In genomic region chr2:98895901-98896300, GRCh38 we compare ENCODE assay signal across 15 cellular contexts. TPM values are rescaled to one million over a fixed set of nuclear protein-coding genes. Genes with fewer than 3 reads are reported as not detected.
"Had no signal": no experiment of that assay in that cellular context is flagged by ENCODE, and none has a peak within 500 bp of the region (broad histone marks: within the 10 kb centered on the region; RNA-seq: fewer than 3 reads in every experiment).

No MANE protein-coding gene starts in this region.

- H3K9me3 ChIP-seq: neutrophil, right lobe of liver, thoracic aorta, vagina had no signal

- H3K4me3 ChIP-seq: cardiac muscle cell, right lobe of liver, SK-N-MC, thoracic aorta, vagina had no signal

- DNase-seq: activated CD4-positive, alpha-beta T cell treated with anti-CD3 and anti-CD28 coated beads, Interleukin-2, amount 10 ng/mL, durations not matched to agents 7 days and 5 days; activated gamma-delta T cell treated with Interleukin-2 at 50 U/mL for 16 hours; activated T-cell treated with anti-CD3 and anti-CD28 coated beads, Interleukin-2, amount 50 U/mL, for 4 hours; effector CD4-positive, alpha-beta T cell; right lobe of liver; stimulated activated CD4-positive, alpha-beta T cell treated with anti-CD3 and anti-CD28 coated beads, Interleukin-4, amount 100 ng/mL, for 1 hour; stimulated activated CD8-positive, alpha-beta memory T cell treated with anti-CD3 and anti-CD28 coated beads, Interleukin-4, amount 100 ng/mL, for 48 hours; stimulated activated naive CD8-positive, alpha-beta T cell treated with anti-CD3 and anti-CD28 coated beads, Interleukin-15, amount 100 ng/mL, for 72 hours had no signal

- H3K27me3 ChIP-seq: cardiac muscle cell, neutrophil, right lobe of liver, vagina had no signal

- ATAC-seq: activated T-cell treated with anti-CD3 and anti-CD28 coated beads, Interleukin-2, amount 50 U/mL, for 4 hours; right lobe of liver; stimulated activated naive CD8-positive, alpha-beta T cell treated with anti-CD3 and anti-CD28 coated beads, Interleukin-15, amount 100 ng/mL, for 72 hours; WTC11 had no signal

- H3K27ac ChIP-seq: cardiac muscle cell, neutrophil, right lobe of liver, SK-N-MC, thoracic aorta, vagina had no signal

- H3K4me1 ChIP-seq: right lobe of liver, vagina had no signal

- H3K36me3 ChIP-seq: cardiac muscle cell, neutrophil, right lobe of liver, thoracic aorta, vagina had no signal

RNA-seq across cellular contexts. Expression of gene CRACDL, which starts 40.1 kb away (rescaled TPM):
- total RNA-seq: fibroblast of lung had no signal
- polyA plus RNA-seq: fibroblast of lung had no signal
